ENCODE assay signal across 12 cellular contexts in genomic region chr13:110361365-110361911, GRCh38. TPM values are rescaled to one million over a fixed set of nuclear protein-coding genes. Genes with fewer than 3 reads are reported as not detected.
DNase-seq lines count a peak whose midpoint lies in the region; FAIRE-seq and TF ChIP-seq lines count a peak whose summit lies in the region.
"Had no signal": no experiment of that assay in that cellular context is flagged by ENCODE, and none has a peak within 500 bp of the region (broad histone marks: within the 10 kb centered on the region; RNA-seq: fewer than 3 reads in every experiment).

No MANE protein-coding gene starts in this region.

- intact Hi-C loops in kidney (cut with DNase I) (no loop called here), mammary epithelial cell (cut with micrococcal nuclease) (no loop called here)

- H3K9ac ChIP-seq in kidney (ENCODE audit: low read length in 2 of 2): no peak overlapping the region
- H3K9ac ChIP-seq in mammary epithelial cell (ENCODE audit: insufficient read depth, low read length): no peak overlapping the region

- H4K20me1 ChIP-seq in mammary epithelial cell (ENCODE audit: insufficient read depth, low read length): no peaks in the 10 kb centered on the region

- H3K4me2 ChIP-seq in mammary epithelial cell (ENCODE audit: insufficient read depth, low read depth, low read length): no peak overlapping the region

- dilution Hi-C loops in mammary epithelial cell (cut with HindIII; ENCODE audit: low sequenced_read_pairs): no loop called here

- H3K4me3 ChIP-seq in coronary artery: peak overlapping the region; percentile 48
- no peak overlapping the region for H3K4me3 ChIP-seq in kidney (ENCODE audit: low read length in 2 of 2)
- no peak overlapping the region for H3K4me3 ChIP-seq in skeletal muscle cell (ENCODE audit: low read depth, low read length)
- H3K4me3 ChIP-seq in SJCRH30: no peak overlapping the region
- no peak overlapping the region for H3K4me3 ChIP-seq in mammary epithelial cell (replicated peaks in 1 of 3; ENCODE audit: insufficient read depth in 1 of 3, low read depth in 2 of 3, low read length in 3 of 3)
- H3K4me3 ChIP-seq in H7 (ENCODE audit: insufficient read depth, low read depth, low read length): no peak overlapping the region
- H3K4me3 ChIP-seq: skin epidermis had no signal

- H3K79me2 ChIP-seq in mammary epithelial cell (ENCODE audit: insufficient read depth, low read length): peaks cover 2% of the 10 kb centered on the region

- CTCF ChIA-PET in mammary epithelial cell (lab: Charles Lee; ENCODE audit: low non-redundant PET): interaction anchor here (0.6 kb wide), 1 partner anchor 114 kb away, joined by 4 read pairs; no protein-coding TSS in a partner anchor

- H3K4me1 ChIP-seq in kidney (ENCODE audit: control insufficient read depth in 1 of 2, insufficient read depth in 1 of 2, low read depth in 1 of 2, low read length in 2 of 2) (peaks cover 8 to 12% of the 10 kb centered on the region in 2 donors), SJCRH30 (no peaks in the 10 kb centered on the region), mammary epithelial cell (ENCODE audit: insufficient read depth, low read length) (no peaks in the 10 kb centered on the region)

- BruUV-seq in mammary epithelial cell (replicated peaks; lab: Mats Ljungman, UMichigan): no TSS peak

- no peak for TF ChIP-seq POLR2A in GM12891 (IDR thresholded peaks at IDR 0.05; ENCODE audit: low read depth, low read length)

- peak overlapping the region; percentile 88 to 91 for H3K27ac ChIP-seq in coronary artery
- H3K27ac ChIP-seq in kidney (ENCODE audit: low read depth in 2 of 2, low read length in 2 of 2): peak overlapping the region; percentile 40 to 80
- H3K27ac ChIP-seq in SJCRH30: no peak overlapping the region
- no peak overlapping the region for H3K27ac ChIP-seq in mammary epithelial cell (ENCODE audit: insufficient read depth, low read depth, low read length)

- TF ChIP-seq CTCF in coronary artery (IDR thresholded peaks at IDR 0.05) (no peak), kidney (IDR thresholded peaks at IDR 0.05; ENCODE audit: borderline replicate concordance, extremely low read depth, insufficient read depth) (no peak), mammary epithelial cell (conservative IDR thresholded peaks at IDR 0.05 in 1 of 2, IDR thresholded peaks at IDR 0.05 in 1 of 2; ENCODE audit: extremely low read depth in 1 of 2, insufficient read depth in 1 of 2, low read depth in 1 of 2, low read length in 2 of 2) (no peak)

- H3K9me3 ChIP-seq in kidney (ENCODE audit: control insufficient read depth in 1 of 2, low read length in 2 of 2) (no peaks in the 10 kb centered on the region), SJCRH30 (replicated peaks) (no peaks in the 10 kb centered on the region), mammary epithelial cell (replicated peaks; ENCODE audit: insufficient read depth, low read length) (no peaks in the 10 kb centered on the region)

- no peaks in the 10 kb centered on the region for H3K27me3 ChIP-seq in SJCRH30
- H3K27me3 ChIP-seq in mammary epithelial cell (ENCODE audit: insufficient read depth, low read length): no peaks in the 10 kb centered on the region
- H3K27me3 ChIP-seq in H7 (ENCODE audit: control insufficient read depth, insufficient read depth, low read length): no peaks in the 10 kb centered on the region

- in situ Hi-C loops in mammary epithelial cell (cut with MboI; ENCODE audit: low sequenced_read_pairs in 2 of 2): no loop called here

- FAIRE-seq in kidney (lab: Jason Lieb, UNC) (no peak), GM12891 (lab: Jason Lieb, UNC) (no peak)

- WGBS in mammary epithelial cell (ENCODE audit: low coverage, missing lambda C conversion rate): 89% methylated on average over 10 of the region's 10 CpGs

- peak; percentile 80 for DNase-seq in EH (ENCODE audit: low read depth)
- DNase-seq in coronary artery (ENCODE audit: low spot score): peak; percentile 95
- DNase-seq in kidney: peak; percentile 83
- DNase-seq in skeletal muscle cell (ENCODE audit: low read depth): peak; percentile 91
- DNase-seq in SJCRH30: no peak
- no peak for DNase-seq in GM12891 (ENCODE audit: insufficient read length, low spot score)
- DNase-seq in mammary epithelial cell: no peak
- no peak for DNase-seq in H7
- DNase-seq: activated naive CD4-positive, alpha-beta T cell treated with anti-CD3 and anti-CD28 coated beads, Interleukin-2, amount 10 ng/mL, durations not matched to agents 7 days and 5 days; COR-L47; stimulated activated naive CD8-positive, alpha-beta T cell treated with anti-CD3 and anti-CD28 coated beads, Interleukin-15, amount 100 ng/mL, for 72 hours had no signal

- H2AFZ ChIP-seq in mammary epithelial cell (ENCODE audit: low read depth, low read length): no peak overlapping the region

- peaks cover 5 to 13% of the 10 kb centered on the region in 2 donors for H3K36me3 ChIP-seq in kidney (ENCODE audit: control insufficient read depth in 1 of 2, insufficient read depth in 2 of 2, low read length in 2 of 2)
- H3K36me3 ChIP-seq in SJCRH30: peaks cover 38% of the 10 kb centered on the region
- H3K36me3 ChIP-seq in mammary epithelial cell (ENCODE audit: insufficient read depth, low read length): peaks cover 2% of the 10 kb centered on the region
- H3K36me3 ChIP-seq in H7 (replicated peaks; ENCODE audit: control insufficient read depth, insufficient read depth, low read length): peaks cover 3% of the 10 kb centered on the region

TF ChIP-seq in GM12891, 5 proteins besides CTCF, POLR2A, EP300 and RAD21:
- TF ChIP-seq SPI1 (IDR thresholded peaks at IDR 0.05; ENCODE audit: low read depth, low read length) (no peak), PAX5 (IDR thresholded peaks at IDR 0.05; ENCODE audit: insufficient read depth, low read length, severe bottlenecking) (no peak), POU2F2 (IDR thresholded peaks at IDR 0.05; ENCODE audit: low read depth, low read length) (no peak), TAF1 (IDR thresholded peaks at IDR 0.05; ENCODE audit: low read depth, low read length) (no peak)

RNA-seq across cellular contexts. Expression of gene COL4A2, which starts 54.4 kb away (rescaled TPM):
- 265 TPM for total RNA-seq in kidney
- polyA plus RNA-seq in kidney (ENCODE audit: insufficient read depth, low read depth, low replicate concordance): 126 TPM
- total RNA-seq in SJCRH30 (2014; rRNA removed; shearing (Covaris generic)): 251 and 258 TPM in 2 replicates
- 0.37 TPM for polyA plus RNA-seq in GM12891 (2012; ENCODE audit: low read depth, missing spikeins)
- total RNA-seq in mammary epithelial cell: 10 to 100 TPM; 74.9 to 94.2 TPM
- 119 TPM for polyA plus RNA-seq in mammary epithelial cell
- 78.3 TPM for polyA minus RNA-seq in mammary epithelial cell
- 166 and 168 TPM in 2 replicates for total RNA-seq in H7 (2014; rRNA removed; shearing (Covaris generic))

RNA-seq across cellular contexts. Expression of gene COL4A1, which starts 54.5 kb away (rescaled TPM):
- total RNA-seq in kidney (218 TPM), mammary epithelial cell (10 to 100 TPM; 40.9 to 89.0 TPM)
- polyA plus RNA-seq in kidney (ENCODE audit: insufficient read depth, low read depth, low replicate concordance) (53.0 TPM), mammary epithelial cell (28.1 TPM)
- total RNA-seq in SJCRH30 (2014; rRNA removed; shearing (Covaris generic)): 269 and 271 TPM in 2 replicates
- not detected for polyA plus RNA-seq in GM12891 (2012; ENCODE audit: low read depth, missing spikeins)
- polyA minus RNA-seq in mammary epithelial cell: 57.7 TPM
- total RNA-seq in H7 (2014; rRNA removed; shearing (Covaris generic)): 131 and 135 TPM in 2 replicates

Comparison
In these comparisons a context has a peak if more than half of its experiments do, and no peak if none do; other contexts are left out.
1. DNase-seq: peak in EH (single experiment), coronary artery (single experiment), kidney (single experiment) and skeletal muscle cell (single experiment); none in SJCRH30 (0 of 2), GM12891 (single experiment), mammary epithelial cell (single experiment) and H7 (single experiment).
2. H3K27ac ChIP-seq: peak in coronary artery (2 of 2) and kidney (2 of 2); none in SJCRH30 (single experiment) and mammary epithelial cell (single experiment).